In the genomic region with DNA sequence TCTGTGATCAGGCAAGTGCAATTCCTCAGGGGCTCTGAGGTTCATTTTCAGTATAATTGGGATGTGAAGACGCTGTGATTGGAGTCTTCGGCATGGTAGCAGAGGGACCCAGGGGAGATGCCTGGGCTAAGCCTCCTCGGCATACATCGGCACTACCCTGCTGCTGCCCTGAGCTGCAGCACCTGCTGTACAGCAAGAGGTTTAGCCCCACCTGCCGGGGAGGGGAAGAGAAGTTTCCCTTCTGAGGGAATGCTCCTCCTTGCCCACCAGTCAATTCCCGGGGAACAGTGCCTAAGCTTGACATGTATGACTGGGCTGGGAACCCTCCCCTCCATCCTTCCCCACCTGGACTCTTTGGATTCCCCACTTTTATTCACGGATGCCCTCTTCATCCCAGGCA, we compare ENCODE assay signal across 12 cellular contexts. TPM values are rescaled to one million over a fixed set of nuclear protein-coding genes. Genes with fewer than 3 reads are reported as not detected.
DNase-seq lines count a peak whose midpoint lies in the region; TF ChIP-seq lines count a peak whose summit lies in the region.
"Had no signal": no experiment of that assay in that cellular context is flagged by ENCODE, and none has a peak within 500 bp of the region (broad histone marks: within the 10 kb centered on the region; RNA-seq: fewer than 3 reads in every experiment).

No MANE protein-coding gene starts in this region.

- H3K4me1 Mint-ChIP-seq in progenitor cell of endocrine pancreas (ENCODE audit: low read depth), result peaks cover 14% of the 10 kb centered on the region

- H3K27ac Mint-ChIP-seq in progenitor cell of endocrine pancreas, result no peak overlapping the region
- H3K27ac Mint-ChIP-seq: activated T-helper 2 cell treated with anti-CD3 and anti-CD28 coated beads, Interferon-gamma antibody, Interleukin-2, Interleukin-4, amounts not matched to agents 10 μg/mL and 5 μg/mL and 100 μg/mL, durations not matched to agents 14 hours and 24 hours and 36 hours had no signal

- no peaks in the 10 kb centered on the region for H3K9me3 Mint-ChIP-seq in progenitor cell of endocrine pancreas (ENCODE audit: low read depth)
- H3K9me3 Mint-ChIP-seq: activated T-helper 2 cell treated with anti-CD3 and anti-CD28 coated beads, Interferon-gamma antibody, Interleukin-2, Interleukin-4, amounts not matched to agents 10 μg/mL and 5 μg/mL and 100 μg/mL, durations not matched to agents 14 hours and 24 hours and 36 hours had no signal

- TF ChIP-seq CTCF in VCaP (conservative IDR thresholded peaks at IDR 0.05), result peak; percentile 78
- TF ChIP-seq CTCF in progenitor cell of endocrine pancreas (IDR thresholded peaks at IDR 0.05; ENCODE audit: unreplicated experiment), result peak; percentile 39

- DNase-seq in SHP77 (lab: John Stamatoyannopoulos, UW), result peak; percentile 20 to 78
- no peak for DNase-seq in SHP77 treated with DMSO at 0.1 percent for 48 hours (lab: John Stamatoyannopoulos, UW)
- DNase-seq in NAMALWA (ENCODE audit: low spot score), result peak; percentile 4
- DNase-seq in progenitor cell of endocrine pancreas (ENCODE audit: low spot score, unreplicated experiment), result peak; percentile 27
- DNase-seq in NOMO-1 treated with dmso at 0.1 percent for 144 hours (lab: John Stamatoyannopoulos, UW; ENCODE audit: unreplicated experiment), result no peak
- no peak for DNase-seq in HCEC 1CT
- no peak for DNase-seq in hepatic stellate cell (ENCODE audit: low spot score)
- DNase-seq: colonic mucosa, Kasumi-1, thyroid gland had no signal

- H3K27ac ChIP-seq in VCaP, result no peak overlapping the region
- H3K27ac ChIP-seq: colonic mucosa, thyroid gland had no signal

- no peak overlapping the region for H3K4me3 Mint-ChIP-seq in progenitor cell of endocrine pancreas (ENCODE audit: low read depth)

- peaks cover 27% of the 10 kb centered on the region for H3K27me3 Mint-ChIP-seq in progenitor cell of endocrine pancreas

- no peaks in the 10 kb centered on the region for H3K36me3 Mint-ChIP-seq in progenitor cell of endocrine pancreas (ENCODE audit: insufficient read depth)

RNA-seq across cellular contexts. Expression of a gene that starts 24.9 kb away (rescaled TPM):
- 3.2 and 3.7 TPM in 2 replicates for total RNA-seq in progenitor cell of endocrine pancreas

Comparison
In these comparisons a context has a peak if more than half of its experiments do, and no peak if none do; other contexts are left out.
1. DNase-seq: peak in SHP77 (2 of 2), NAMALWA (single experiment) and progenitor cell of endocrine pancreas (single experiment); none in SHP77 treated with DMSO at 0.1 percent for 48 hours (single experiment), NOMO-1 treated with dmso at 0.1 percent for 144 hours (single experiment), HCEC 1CT (single experiment) and hepatic stellate cell (single experiment).